Comparison of ENCODE assay signal across 8 cellular contexts in genomic region chr1:40784141-40784770, GRCh38. TPM values are rescaled to one million over a fixed set of nuclear protein-coding genes. Genes with fewer than 3 reads are reported as not detected.
DNase-seq lines count a peak whose midpoint lies in the region; ATAC-seq lines count a peak whose summit lies in the region.

No MANE protein-coding gene starts in this region.

- peaks cover 27% of the 10 kb centered on the region for H3K27me3 Mint-ChIP-seq in activated CD8-positive, alpha-beta T cell treated with anti-CD3 and anti-CD28 coated beads, Interleukin-2, amount 10 ng/mL, durations not matched to agents 7 days and 5 days (ENCODE audit: low read depth)

- H3K4me3 ChIP-seq in iPS DF 6.9 (ENCODE audit: low read length) (peak overlapping the region; percentile 45; the same call in 1 of the 2 replicates), stomach smooth muscle (ENCODE audit: low read length in 2 of 2) (peak overlapping the region; percentile 65 to 74)

- H3K27ac Mint-ChIP-seq in activated CD8-positive, alpha-beta T cell treated with anti-CD3 and anti-CD28 coated beads, Interleukin-2, amount 10 ng/mL, durations not matched to agents 7 days and 5 days = no peak overlapping the region

- peaks cover 5% of the 10 kb centered on the region; the same call in 1 of the 2 replicates for H3K4me1 ChIP-seq in iPS DF 6.9 (ENCODE audit: control insufficient read depth, insufficient read depth, low read length)
- H3K4me1 ChIP-seq in stomach smooth muscle (ENCODE audit: control insufficient read depth, insufficient read depth, low read length) = peaks cover 62% of the 10 kb centered on the region

- ATAC-seq in activated CD8-positive, alpha-beta T cell treated with anti-CD3 and anti-CD28 coated beads, Interleukin-2, amount 10 ng/mL, durations not matched to agents 7 days and 5 days = peak; percentile 47

- peak; percentile 42 for DNase-seq in NCI-H82 (lab: John Stamatoyannopoulos, UW)
- no peak for DNase-seq in NCI-H82 treated with DMSO at 0.1 percent for 48 hours (lab: John Stamatoyannopoulos, UW; ENCODE audit: unreplicated experiment)
- no peak for DNase-seq in activated CD8-positive, alpha-beta T cell treated with anti-CD3 and anti-CD28 coated beads, Interleukin-2, amount 10 ng/mL, durations not matched to agents 7 days and 5 days
- no peak for DNase-seq in iPS DF 6.9 (ENCODE audit: low read depth, low spot score)
- DNase-seq in mesenteric fat pad (ENCODE audit: low spot score) = no peak
- no peak for DNase-seq in NCI-H226
- DNase-seq in hepatic stellate cell (ENCODE audit: low spot score) = no peak

- POLR2A ChIA-PET in activated CD8-positive, alpha-beta T cell treated with anti-CD3 and anti-CD28 coated beads, Interleukin-2, amount 10 ng/mL, durations not matched to agents 7 days and 5 days (lab: Charles Lee) = no interaction called here

- peak overlapping the region; percentile 64 to 80 for H3K9ac ChIP-seq in stomach smooth muscle (ENCODE audit: low read length in 2 of 2)

- no peaks in the 10 kb centered on the region for H3K36me3 Mint-ChIP-seq in activated CD8-positive, alpha-beta T cell treated with anti-CD3 and anti-CD28 coated beads, Interleukin-2, amount 10 ng/mL, durations not matched to agents 7 days and 5 days (ENCODE audit: low read depth)

- peak overlapping the region; percentile 17 for H3K4me3 Mint-ChIP-seq in activated CD8-positive, alpha-beta T cell treated with anti-CD3 and anti-CD28 coated beads, Interleukin-2, amount 10 ng/mL, durations not matched to agents 7 days and 5 days

- H3K27ac ChIP-seq in iPS DF 6.9 (ENCODE audit: low read length) (no peak overlapping the region), stomach smooth muscle (ENCODE audit: low read length) (peak overlapping the region; percentile 81)

- H3K27me3 ChIP-seq in iPS DF 6.9 (ENCODE audit: control insufficient read depth, insufficient read depth, low read length) (peaks cover 15% of the 10 kb centered on the region), stomach smooth muscle (ENCODE audit: control insufficient read depth in 1 of 2, insufficient read depth in 2 of 2, low read length in 2 of 2) (no peaks in the 10 kb centered on the region)

- H3K36me3 ChIP-seq in iPS DF 6.9 (ENCODE audit: control insufficient read depth, insufficient read depth, low read length) (no peaks in the 10 kb centered on the region; the same call in 1 of the 2 replicates), stomach smooth muscle (ENCODE audit: control insufficient read depth in 2 of 2, insufficient read depth in 2 of 2, low read length in 2 of 2) (no peaks in the 10 kb centered on the region)

- H3K9me3 ChIP-seq in iPS DF 6.9 (ENCODE audit: control insufficient read depth, insufficient read depth, low read length) (no peaks in the 10 kb centered on the region), stomach smooth muscle (ENCODE audit: control insufficient read depth in 2 of 2, low read length in 2 of 2) (no peaks in the 10 kb centered on the region)

- H3K9me3 Mint-ChIP-seq in activated CD8-positive, alpha-beta T cell treated with anti-CD3 and anti-CD28 coated beads, Interleukin-2, amount 10 ng/mL, durations not matched to agents 7 days and 5 days (ENCODE audit: insufficient read depth) = no peaks in the 10 kb centered on the region

- H3K4me1 Mint-ChIP-seq in activated CD8-positive, alpha-beta T cell treated with anti-CD3 and anti-CD28 coated beads, Interleukin-2, amount 10 ng/mL, durations not matched to agents 7 days and 5 days (ENCODE audit: low read depth) = peaks cover 26% of the 10 kb centered on the region

- no CpG with 5 or more reads among the region's 63 CpGs for WGBS in iPS DF 6.9 (ENCODE audit: insufficient coverage, insufficient read length)

- CTCF ChIA-PET in activated CD8-positive, alpha-beta T cell treated with anti-CD3 and anti-CD28 coated beads, Interleukin-2, amount 10 ng/mL, durations not matched to agents 7 days and 5 days (lab: Charles Lee) = interaction anchor here (1.1 to 2.1 kb wide), 2 partner anchors 10 to 20 kb away, joined by 3 to 7 read pairs; no protein-coding TSS in a partner anchor

RNA-seq across cellular contexts. Expression of gene KCNQ4, which starts 0.7 kb away (rescaled TPM):
- under 1 TPM; 0.73 to 0.87 TPM for total RNA-seq in activated CD8-positive, alpha-beta T cell treated with anti-CD3 and anti-CD28 coated beads, Interleukin-2, amount 10 ng/mL, durations not matched to agents 7 days and 5 days
- 1.4 TPM for total RNA-seq in mesenteric fat pad
